Comparison of ENCODE assay signal across 8 cellular contexts in genomic region chr2:27663160-27663462, GRCh38. TPM values are rescaled to one million over a fixed set of nuclear protein-coding genes. Genes with fewer than 3 reads are reported as not detected.
A peak's percentile ranks its signal among the peaks of the same experiment; 100 is the strongest.
DNase-seq lines count a peak whose midpoint lies in the region; ATAC-seq and TF ChIP-seq lines count a peak whose summit lies in the region.

No MANE protein-coding gene starts in this region.

- WGBS in ectodermal cell, 2 experiments, result 3 to 4% methylated on average over 16 of the region's 16 CpGs

- H3K27me3 ChIP-seq in MM.1S (replicated peaks; ENCODE audit: insufficient read depth, low read length) (no peaks in the 10 kb centered on the region), ectodermal cell (ENCODE audit: control insufficient read depth, insufficient read depth, low read length, poor library complexity, severe bottlenecking) (no peaks in the 10 kb centered on the region)

- no peaks in the 10 kb centered on the region for H3F3A ChIP-seq in MM.1S (ENCODE audit: insufficient read depth, low read length)

- no peaks in the 10 kb centered on the region for H3K9me3 Mint-ChIP-seq in activated CD8-positive, alpha-beta memory T cell treated with anti-CD3 and anti-CD28 coated beads, Interleukin-2, amount 10 ng/mL, durations not matched to agents 7 days and 5 days (ENCODE audit: low read depth)
- no peaks in the 10 kb centered on the region for H3K9me3 Mint-ChIP-seq in naive thymus-derived CD8-positive, alpha-beta T cell

- peaks cover 9% of the 10 kb centered on the region for H3K4me1 ChIP-seq in MM.1S (ENCODE audit: low read length)
- no peaks in the 10 kb centered on the region for H3K4me1 ChIP-seq in ectodermal cell (ENCODE audit: control insufficient read depth, insufficient read depth, low read length)

- H3K4me3 Mint-ChIP-seq in activated CD8-positive, alpha-beta memory T cell treated with anti-CD3 and anti-CD28 coated beads, Interleukin-2, amount 10 ng/mL, durations not matched to agents 7 days and 5 days, result peak overlapping the region; percentile 92
- H3K4me3 Mint-ChIP-seq in naive thymus-derived CD8-positive, alpha-beta T cell, result peak overlapping the region; percentile 93 to 100 (median 99)

- TF ChIP-seq POLR2A in GM18505 (IDR thresholded peaks at IDR 0.05; ENCODE audit: borderline replicate concordance, extremely low read depth, insufficient read depth, insufficient read length), result no peak

- H4K20me1 ChIP-seq in MM.1S (ENCODE audit: insufficient read depth, low read length), result no peaks in the 10 kb centered on the region

- H3K9me3 ChIP-seq in MM.1S (replicated peaks; ENCODE audit: insufficient read depth, low read length), result no peaks in the 10 kb centered on the region
- H3K9me3 ChIP-seq in ectodermal cell (ENCODE audit: control insufficient read depth, low read length), result no peaks in the 10 kb centered on the region

- no peak for DNase-seq in activated CD8-positive, alpha-beta memory T cell treated with anti-CD3 and anti-CD28 coated beads, Interleukin-2, amount 10 ng/mL, durations not matched to agents 7 days and 5 days
- DNase-seq in activated CD8-positive, alpha-beta memory T cell treated with anti-CD3 and anti-CD28 coated beads, Interleukin-2, amount 50 U/mL, for 4 hours, result no peak
- DNase-seq in MM.1S (no peak), EL (no peak), GM13977 (ENCODE audit: low spot score) (no peak)
- no peak for DNase-seq in naive thymus-derived CD8-positive, alpha-beta T cell

- peaks cover 9% of the 10 kb centered on the region; the same call in 1 of the 2 replicates for H3K36me3 ChIP-seq in MM.1S (replicated peaks; ENCODE audit: insufficient read depth, low read length)
- H3K36me3 ChIP-seq in ectodermal cell (ENCODE audit: control insufficient read depth, insufficient read depth, low read length), result peaks cover 8% of the 10 kb centered on the region

- CTCF ChIA-PET in activated CD8-positive, alpha-beta memory T cell treated with anti-CD3 and anti-CD28 coated beads, Interleukin-2, amount 10 ng/mL, durations not matched to agents 7 days and 5 days (lab: Charles Lee), result interaction anchor here (0.9 to 8.3 kb wide), 3 partner anchors 11 to 34 kb away, joined by 3 to 81 read pairs (median 3); partner anchors contain the start of genes CCDC121 and GPN1

- H3K27me3 Mint-ChIP-seq in activated CD8-positive, alpha-beta memory T cell treated with anti-CD3 and anti-CD28 coated beads, Interleukin-2, amount 10 ng/mL, durations not matched to agents 7 days and 5 days, result no peaks in the 10 kb centered on the region
- H3K27me3 Mint-ChIP-seq in naive thymus-derived CD8-positive, alpha-beta T cell, result no peaks in the 10 kb centered on the region

- peak overlapping the region; percentile 83 for H3K4me3 ChIP-seq in MM.1S (ENCODE audit: low read length)
- peak overlapping the region; percentile 96 for H3K4me3 ChIP-seq in ectodermal cell (ENCODE audit: insufficient read depth, low read depth, low read length)

- H2AFZ ChIP-seq in MM.1S (ENCODE audit: low read length), result peak overlapping the region; percentile 94

- H3K9ac ChIP-seq in MM.1S (ENCODE audit: low read length), result peak overlapping the region; percentile 77

- peak overlapping the region; percentile 100 for H3K27ac Mint-ChIP-seq in activated CD8-positive, alpha-beta memory T cell treated with anti-CD3 and anti-CD28 coated beads, Interleukin-2, amount 10 ng/mL, durations not matched to agents 7 days and 5 days
- H3K27ac Mint-ChIP-seq in naive thymus-derived CD8-positive, alpha-beta T cell, result peak overlapping the region; percentile 98 to 100 (median 100)

- POLR2A ChIA-PET in naive thymus-derived CD8-positive, alpha-beta T cell (lab: Charles Lee), result interaction anchor here (0.7 to 1.6 kb wide), 14 partner anchors 11 to 591 kb away, joined by 3 to 15 read pairs (median 4); partner anchors contain the start of genes CCDC121, GPN1, MPV17 and MRPL33

- peaks cover 47% of the 10 kb centered on the region for H3K4me1 Mint-ChIP-seq in activated CD8-positive, alpha-beta memory T cell treated with anti-CD3 and anti-CD28 coated beads, Interleukin-2, amount 10 ng/mL, durations not matched to agents 7 days and 5 days
- peaks cover 19 to 61% (median 58%) of the 10 kb centered on the region in 4 donors for H3K4me1 Mint-ChIP-seq in naive thymus-derived CD8-positive, alpha-beta T cell

- TF ChIP-seq CTCF in MM.1S (IDR thresholded peaks at IDR 0.05; ENCODE audit: low read length) (no peak), GM13977 (IDR thresholded peaks at IDR 0.05; ENCODE audit: extremely low read depth, insufficient read depth, missing control alignments) (no peak)

- ATAC-seq in activated CD8-positive, alpha-beta memory T cell treated with anti-CD3 and anti-CD28 coated beads, Interleukin-2, amount 10 ng/mL, durations not matched to agents 7 days and 5 days, result peak; percentile 85
- ATAC-seq in naive thymus-derived CD8-positive, alpha-beta T cell, result peak; percentile 68 to 82
- no peak for ATAC-seq in GM18505 (IDR thresholded peaks at IDR 0.05; ENCODE audit: unreplicated experiment)

- in situ Hi-C loops in GM13977 (cut with MboI; ENCODE audit: low pct_unique_long_range_greater_than_20kb, low sequenced_read_pairs, unreplicated experiment), result no loop called here

- peaks cover 40% of the 10 kb centered on the region for H3K36me3 Mint-ChIP-seq in activated CD8-positive, alpha-beta memory T cell treated with anti-CD3 and anti-CD28 coated beads, Interleukin-2, amount 10 ng/mL, durations not matched to agents 7 days and 5 days
- peaks cover 5 to 48% (median 13%) of the 10 kb centered on the region in 3 donors for H3K36me3 Mint-ChIP-seq in naive thymus-derived CD8-positive, alpha-beta T cell

- H3K27ac ChIP-seq in MM.1S (ENCODE audit: low read length) (peak overlapping the region; percentile 73; the same call in 1 of the 2 replicates), ectodermal cell (ENCODE audit: insufficient read depth, low read depth, low read length, poor library complexity, severe bottlenecking) (peak overlapping the region; percentile 77)

- H3K9me2 ChIP-seq in MM.1S (replicated peaks; ENCODE audit: insufficient read depth, low read length), result no peaks in the 10 kb centered on the region

- H3K4me2 ChIP-seq in MM.1S (ENCODE audit: low read depth, low read length), result peak overlapping the region; percentile 49; the same call in 1 of the 2 replicates

- peaks cover 36% of the 10 kb centered on the region for H3K79me2 ChIP-seq in MM.1S (ENCODE audit: low read length)

RNA-seq across cellular contexts. Expression of gene SUPT7L, which starts 0.3 kb away (rescaled TPM):
- total RNA-seq in activated CD8-positive, alpha-beta memory T cell treated with anti-CD3 and anti-CD28 coated beads, Interleukin-2, amount 10 ng/mL, durations not matched to agents 7 days and 5 days, result 10 to 100 TPM; 34.8 to 39.7 TPM
- 43.0 TPM for polyA plus RNA-seq in ectodermal cell (2013, experiment 1 of 4)
- 44.6 TPM for polyA plus RNA-seq in ectodermal cell (2013, experiment 2 of 4)
- polyA plus RNA-seq in ectodermal cell (2013, experiment 3 of 4), result 35.9 TPM
- 40.9 TPM for polyA plus RNA-seq in ectodermal cell (2013, experiment 4 of 4)
- total RNA-seq in naive thymus-derived CD8-positive, alpha-beta T cell, result 10 to 100 TPM; 49.7 to 52.0 TPM
- polyA plus RNA-seq in naive thymus-derived CD8-positive, alpha-beta T cell, result 10 to 100 TPM; 17.0 to 23.3 (median 19.9) TPM

RNA-seq across cellular contexts. Expression of gene SLC4A1AP, which starts 0.6 kb away (rescaled TPM):
- 10 to 100 TPM; 27.8 to 28.2 TPM for total RNA-seq in activated CD8-positive, alpha-beta memory T cell treated with anti-CD3 and anti-CD28 coated beads, Interleukin-2, amount 10 ng/mL, durations not matched to agents 7 days and 5 days
- polyA plus RNA-seq in ectodermal cell (2013, experiment 1 of 4), result 26.5 TPM
- 25.4 TPM for polyA plus RNA-seq in ectodermal cell (2013, experiment 2 of 4)
- polyA plus RNA-seq in ectodermal cell (2013, experiment 3 of 4), result 21.9 TPM
- 26.2 TPM for polyA plus RNA-seq in ectodermal cell (2013, experiment 4 of 4)
- total RNA-seq in naive thymus-derived CD8-positive, alpha-beta T cell, result 10 to 100 TPM; 27.4 to 28.5 TPM
- 10 to 100 TPM; 25.3 to 28.6 (median 27.6) TPM for polyA plus RNA-seq in naive thymus-derived CD8-positive, alpha-beta T cell

RNA-seq across cellular contexts. Expression of gene GPN1, which starts 34.3 kb away (rescaled TPM):
- 10 to 100 TPM; 36.9 to 50.9 TPM for total RNA-seq in activated CD8-positive, alpha-beta memory T cell treated with anti-CD3 and anti-CD28 coated beads, Interleukin-2, amount 10 ng/mL, durations not matched to agents 7 days and 5 days
- polyA plus RNA-seq in ectodermal cell (2013, experiment 1 of 4), result 60.1 TPM
- polyA plus RNA-seq in ectodermal cell (2013, experiment 2 of 4), result 64.0 TPM
- 55.8 TPM for polyA plus RNA-seq in ectodermal cell (2013, experiment 3 of 4)
- polyA plus RNA-seq in ectodermal cell (2013, experiment 4 of 4), result 61.2 TPM
- 10 to 100 TPM; 26.4 to 27.1 TPM for total RNA-seq in naive thymus-derived CD8-positive, alpha-beta T cell
- polyA plus RNA-seq in naive thymus-derived CD8-positive, alpha-beta T cell, result 10 to 100 TPM; 57.1 to 70.4 (median 61.3) TPM

RNA-seq across cellular contexts. Expression of gene CCDC121, which starts 34.3 kb away (rescaled TPM):
- total RNA-seq in activated CD8-positive, alpha-beta memory T cell treated with anti-CD3 and anti-CD28 coated beads, Interleukin-2, amount 10 ng/mL, durations not matched to agents 7 days and 5 days, result 1 to 10 TPM in 1 of 2 experiments, under 1 TPM in 1; 0.98 to 1.5 TPM
- polyA plus RNA-seq in ectodermal cell (2013, experiment 1 of 4), result 5.1 TPM
- 4.3 TPM for polyA plus RNA-seq in ectodermal cell (2013, experiment 2 of 4)
- 4.9 TPM for polyA plus RNA-seq in ectodermal cell (2013, experiment 3 of 4)
- polyA plus RNA-seq in ectodermal cell (2013, experiment 4 of 4), result 5.7 TPM
- 1 to 10 TPM; 1.6 to 1.8 TPM for total RNA-seq in naive thymus-derived CD8-positive, alpha-beta T cell
- polyA plus RNA-seq in naive thymus-derived CD8-positive, alpha-beta T cell, result 1 to 10 TPM in 1 of 3 donors, under 1 TPM in 2; 0.38 to 1.8 (median 0.99) TPM
